ENCODE assay signal across 14 cellular contexts in genomic region chr10:71346731-71347130, GRCh38. TPM values are rescaled to one million over a fixed set of nuclear protein-coding genes. Genes with fewer than 3 reads are reported as not detected.
DNase-seq lines count a peak whose midpoint lies in the region; ATAC-seq, FAIRE-seq and TF ChIP-seq lines count a peak whose summit lies in the region.
"Had no signal": no experiment of that assay in that cellular context is flagged by ENCODE, and none has a peak within 500 bp of the region (broad histone marks: within the 10 kb centered on the region; RNA-seq: fewer than 3 reads in every experiment).

No MANE protein-coding gene starts in this region.

- H3K36me3 ChIP-seq in H1 (ENCODE audit: control insufficient read depth in 2 of 4, insufficient read depth in 4 of 4, low read length in 3 of 4) (no peaks in the 10 kb centered on the region; a peak in 1 of 8 replicates), upper lobe of right lung (no peaks in the 10 kb centered on the region)

- POLR2A ChIA-PET in H1 (lab: Charles Lee; ENCODE audit: partially characterized antibody): interaction anchor here (0.8 to 1.6 kb wide), 2 partner anchors 9 to 20 kb away, joined by 3 to 5 read pairs; no protein-coding TSS in a partner anchor

- no peak for TF ChIP-seq RAD21 in H1 (IDR thresholded peaks at IDR 0.05 in 1 of 2, conservative IDR thresholded peaks at IDR 0.05 in 1 of 2; ENCODE audit: low read depth in 2 of 2, low read length in 2 of 2)

- intact Hi-C loops in upper lobe of right lung (cut with DNase I): no loop called here

- no peak overlapping the region for H2AFZ ChIP-seq in H1 (ENCODE audit: low read length)

- no peak overlapping the region for H3K56ac ChIP-seq in H1 (replicated peaks; ENCODE audit: insufficient read length, low read depth, low read length)

- no peak for TF ChIP-seq CTCF in D721Med (IDR thresholded peaks at IDR 0.05; ENCODE audit: insufficient read depth, missing control alignments)
- TF ChIP-seq CTCF in H1 (IDR thresholded peaks at IDR 0.05; ENCODE audit: control extremely low read depth in 1 of 3, insufficient read depth in 1 of 3, low read depth in 1 of 3, low read length in 3 of 3): no peak
- TF ChIP-seq CTCF in upper lobe of right lung (IDR thresholded peaks at IDR 0.05): no peak

- no peak for TF ChIP-seq EP300 in H1 (IDR thresholded peaks at IDR 0.05; ENCODE audit: borderline replicate concordance in 1 of 2, low read depth in 2 of 2, low read length in 2 of 2)

- no peak overlapping the region for H4K5ac ChIP-seq in H1 (ENCODE audit: insufficient read length, low read depth, low read length)

- no peak overlapping the region for H2AK5ac ChIP-seq in H1 (ENCODE audit: low read depth, low read length)

- no peaks in the 10 kb centered on the region for H3K79me2 ChIP-seq in H1 (ENCODE audit: control insufficient read depth in 1 of 2, insufficient read depth in 2 of 2, low read length in 2 of 2)

- no peak overlapping the region for H4K8ac ChIP-seq in H1 (ENCODE audit: extremely low read depth, insufficient read depth, low read length)

- H4K20me1 ChIP-seq in H1 (replicated peaks in 1 of 2; ENCODE audit: control insufficient read depth in 1 of 2, insufficient read depth in 2 of 2, low read length in 2 of 2): no peaks in the 10 kb centered on the region

- H3K4me2 ChIP-seq in H1 (ENCODE audit: insufficient read depth in 1 of 2, low read depth in 2 of 2, low read length in 2 of 2): no peak overlapping the region
- H3K4me2 ChIP-seq: BLaER1 had no signal

- peak overlapping the region; percentile 20 for H4K91ac ChIP-seq in H1 (replicated peaks; ENCODE audit: insufficient read length, low read length)

- CTCF ChIA-PET in H1 (lab: Charles Lee; ENCODE audit: partially characterized antibody): interaction anchor here (1.2 to 7.4 kb wide), 6 partner anchors 10 to 37 kb away, joined by 3 to 52 read pairs (median 7); partner anchors contain the start of gene SLC29A3

- H3K23ac ChIP-seq in H1 (ENCODE audit: insufficient read length): no peak overlapping the region

- FAIRE-seq in D721Med (lab: Jason Lieb, UNC) (no peak), H1 (lab: Jason Lieb, UNC) (no peak)

- no peak overlapping the region for H2BK120ac ChIP-seq in H1 (replicated peaks; ENCODE audit: low read depth, low read length)

- 69% methylated on average over 3 of the region's 3 CpGs; no CpG with 5 or more reads in 1 of the 2 experiments for WGBS in H1 (ENCODE audit: extremely low coverage in 1 of 2, insufficient coverage in 1 of 2, insufficient read length in 1 of 2, insufficient replicate concordance in 2 of 2, low coverage in 1 of 2, low lambda C conversion rate in 2 of 2, missing lambda C conversion rate in 1 of 2), 2 experiments

- no peaks in the 10 kb centered on the region for H3K79me1 ChIP-seq in H1 (ENCODE audit: low read depth, low read length)

- no peak overlapping the region; a peak in 1 of 7 replicates for H3K9ac ChIP-seq in H1 (replicated peaks in 1 of 4; ENCODE audit: extremely low read depth in 1 of 4, low read depth in 3 of 4, low read length in 3 of 4)
- H3K9ac ChIP-seq: BLaER1 had no signal

- ATAC-seq in upper lobe of right lung (no peak), HG03108 (IDR thresholded peaks at IDR 0.05; ENCODE audit: unreplicated experiment) (no peak)

- no peak for TF ChIP-seq POLR2A in H1 (IDR thresholded peaks at IDR 0.05; ENCODE audit: control extremely low read depth in 1 of 2, low read depth in 2 of 2, low read length in 2 of 2)

- no peaks in the 10 kb centered on the region for H3K23me2 ChIP-seq in H1 (ENCODE audit: low read depth, low read length)

- DNase-seq in D721Med (ENCODE audit: insufficient read length, low spot score): peak; percentile 38
- peak; percentile 97 for DNase-seq in NCI-H82 (lab: John Stamatoyannopoulos, UW)
- no peak for DNase-seq in H1 (ENCODE audit: low read depth in 1 of 2, low spot score in 2 of 2)
- DNase-seq in upper lobe of right lung: peak; percentile 28
- no peak for DNase-seq in germinal center (ENCODE audit: low spot score)
- no peak for DNase-seq in midbrain (lab: John Stamatoyannopoulos, UW)
- DNase-seq: 8988T; CD4-positive, alpha-beta memory T cell; DMS79 treated with DMSO at 0.1 percent for 48 hours; GF-D8; GOT3; H9 had no signal

- H2BK15ac ChIP-seq in H1 (ENCODE audit: low read length): no peak overlapping the region

- H2BK5ac ChIP-seq in H1 (ENCODE audit: low read depth, low read length): peak overlapping the region; percentile 68; the same call in 1 of the 2 replicates

- H2BK12ac ChIP-seq in H1 (ENCODE audit: low read depth, low read length): peak overlapping the region; percentile 69; the same call in 1 of the 2 replicates

- H3K27me3 ChIP-seq in H1 (replicated peaks in 1 of 4; ENCODE audit: control insufficient read depth in 3 of 4, extremely low read depth in 1 of 4, insufficient read depth in 3 of 4, low read length in 3 of 4) (no peaks in the 10 kb centered on the region), upper lobe of right lung (no peaks in the 10 kb centered on the region)
- H3K27me3 ChIP-seq: BLaER1 had no signal

- H3K4me1 ChIP-seq in H1 (replicated peaks in 1 of 4; ENCODE audit: control insufficient read depth in 3 of 4, insufficient read depth in 4 of 4, low read length in 3 of 4): peaks cover 21 to 45% (median 32%) of the 10 kb centered on the region in 4 experiments
- peaks cover 18% of the 10 kb centered on the region for H3K4me1 ChIP-seq in upper lobe of right lung

- no peak overlapping the region for H3K14ac ChIP-seq in H1 (ENCODE audit: insufficient read length)

- H2BK20ac ChIP-seq in H1 (ENCODE audit: low read length): no peak overlapping the region

- H3K9me3 ChIP-seq in H1 (ENCODE audit: insufficient read depth in 2 of 2, low read depth in 1 of 2, low read length in 1 of 2) (no peaks in the 10 kb centered on the region), upper lobe of right lung (no peaks in the 10 kb centered on the region)
- H3K9me3 ChIP-seq: BLaER1 had no signal

- H3K4me3 ChIP-seq in H1 (ENCODE audit: extremely low read depth in 1 of 4, insufficient read depth in 2 of 4, low read depth in 3 of 4, low read length in 4 of 4) (no peak overlapping the region), upper lobe of right lung (no peak overlapping the region)
- H3K4me3 ChIP-seq: BLaER1 had no signal

- H3K27ac ChIP-seq in H1 (ENCODE audit: low read depth, low read length): no peak overlapping the region
- H3K27ac ChIP-seq in upper lobe of right lung: no peak overlapping the region
- H3K27ac ChIP-seq: BLaER1 had no signal

- no peak overlapping the region for H3K4ac ChIP-seq in H1 (replicated peaks; ENCODE audit: insufficient read length, low read depth, low read length)

- H3K18ac ChIP-seq in H1 (ENCODE audit: extremely low read depth, low read length): no peak overlapping the region

TF ChIP-seq in H1, 55 proteins besides CTCF, POLR2A, EP300 and RAD21:
- TF ChIP-seq KDM5A (IDR thresholded peaks at IDR 0.05; ENCODE audit: low read length) (no peak), EZH2 (IDR thresholded peaks at IDR 0.05; ENCODE audit: low read depth, low read length, severe bottlenecking) (no peak), RFX5 (IDR thresholded peaks at IDR 0.05; ENCODE audit: borderline replicate concordance, low read depth, low read length) (no peak), SP2 (IDR thresholded peaks at IDR 0.05; ENCODE audit: low read length) (no peak)

RNA-seq across cellular contexts. Expression of gene SLC29A3, which starts 27.7 kb away (rescaled TPM):
- total RNA-seq in H1 (2021; fragmentation: NEBNext Ultra II Directional; extraction: Animal tissue kit (Norgen Biotek cat#: 25700)): 14.0 and 15.2 TPM in 2 replicates
- 24.6 and 33.8 TPM in 2 replicates for polyA plus RNA-seq in H1 (2011; rRNA removed)
- 11.4 TPM for polyA plus RNA-seq in H1 (2011; cell fraction: cytosol; rRNA removed)
- polyA plus RNA-seq in H1 (2011; cell fraction: nucleus; rRNA removed): 17.8 TPM
- polyA plus RNA-seq in H1 (2012, experiment 1 of 2): 14.5 to 19.4 TPM (median 17.5 TPM) in 4 replicates
- polyA plus RNA-seq in H1 (2012, experiment 2 of 2): 19.9 TPM
- polyA plus RNA-seq in H1 (2013, experiment 1 of 2): 19.7 TPM
- polyA plus RNA-seq in H1 (2013, experiment 2 of 2): 22.1 TPM
- polyA minus RNA-seq in H1 (2011; rRNA and poly(A)+ RNA removed): 18.6 and 20.6 TPM in 2 replicates
- 9.4 TPM for polyA minus RNA-seq in H1 (2011; cell fraction: cytosol; rRNA and poly(A)+ RNA removed)
- polyA minus RNA-seq in H1 (2011; cell fraction: nucleus; rRNA and poly(A)+ RNA removed): 15.2 TPM
- total RNA-seq in upper lobe of right lung: 14.8 TPM

RNA-seq across cellular contexts. Expression of gene CDH23, which starts 50.0 kb away (rescaled TPM):
- total RNA-seq in H1 (2021; fragmentation: NEBNext Ultra II Directional; extraction: Animal tissue kit (Norgen Biotek cat#: 25700)): 1.9 and 2.0 TPM in 2 replicates
- polyA plus RNA-seq in H1 (2011; rRNA removed): 4.9 and 6.3 TPM in 2 replicates
- polyA plus RNA-seq in H1 (2011; cell fraction: cytosol; rRNA removed): 3.3 TPM
- 7.7 TPM for polyA plus RNA-seq in H1 (2011; cell fraction: nucleus; rRNA removed)
- 1.9 to 4.6 TPM (median 3.2 TPM) in 4 replicates for polyA plus RNA-seq in H1 (2012, experiment 1 of 2)
- polyA plus RNA-seq in H1 (2012, experiment 2 of 2): 1.8 TPM
- 1.3 TPM for polyA plus RNA-seq in H1 (2013, experiment 1 of 2)
- 1.4 TPM for polyA plus RNA-seq in H1 (2013, experiment 2 of 2)
- 7.2 and 10.5 TPM in 2 replicates for polyA minus RNA-seq in H1 (2011; rRNA and poly(A)+ RNA removed)
- 2.6 TPM for polyA minus RNA-seq in H1 (2011; cell fraction: cytosol; rRNA and poly(A)+ RNA removed)
- 6.9 TPM for polyA minus RNA-seq in H1 (2011; cell fraction: nucleus; rRNA and poly(A)+ RNA removed)
- total RNA-seq in upper lobe of right lung: 10.9 TPM

Comparison
In these comparisons a context has a peak if more than half of its experiments do, and no peak if none do; other contexts are left out.
1. DNase-seq: peak in D721Med (single experiment), NCI-H82 (single experiment) and upper lobe of right lung (single experiment); none in H1 (0 of 2), germinal center (single experiment) and midbrain (single experiment).